In genomic region chr21:41169258-41169576, GRCh38 we compare ENCODE assay signal across 9 cellular contexts. TPM values are rescaled to one million over a fixed set of nuclear protein-coding genes. Genes with fewer than 3 reads are reported as not detected.
A peak's percentile ranks its signal among the peaks of the same experiment; 100 is the strongest.
DNase-seq lines count a peak whose midpoint lies in the region; FAIRE-seq and TF ChIP-seq lines count a peak whose summit lies in the region.
"Had no signal": no experiment of that assay in that cellular context is flagged by ENCODE, and none has a peak within 500 bp of the region (broad histone marks: within the 10 kb centered on the region; RNA-seq: fewer than 3 reads in every experiment).

No MANE protein-coding gene starts in this region.

- H3K4me1 Mint-ChIP-seq in activated naive CD8-positive, alpha-beta T cell treated with anti-CD3 and anti-CD28 coated beads for 36 hours: peaks cover 5% of the 10 kb centered on the region

- H3K27me3 ChIP-seq in iPS-18a (ENCODE audit: control insufficient read depth, insufficient read depth, low read length) (peaks cover 43% of the 10 kb centered on the region), small intestine (ENCODE audit: control insufficient read depth in 2 of 2, insufficient read depth in 2 of 2, low read length in 2 of 2) (peaks cover 0 to 2% of the 10 kb centered on the region in 2 donors)

- peak overlapping the region; percentile 28; the same call in 1 of the 2 replicates for H3K27ac ChIP-seq in HEK293 (ENCODE audit: extremely low read depth, low read depth, low read length)
- no peak overlapping the region for H3K27ac ChIP-seq in iPS-18a (ENCODE audit: low read length)
- H3K27ac ChIP-seq in small intestine (ENCODE audit: low read depth in 1 of 2, low read length in 1 of 2): peak overlapping the region in 1 of 2 donors; percentile 91
- H3K27ac ChIP-seq: HL-60 had no signal

- POLR2A ChIA-PET in HEK293 (lab: Yijun Ruan, JAX): interaction anchor here (0.6 to 1.0 kb wide), 6 partner anchors 25 to 597 kb away, joined by 3 to 6 read pairs (median 4); no protein-coding TSS in a partner anchor

- H3K4me1 ChIP-seq in HEK293 (ENCODE audit: control insufficient read depth, insufficient read depth, low read length): peaks cover 6% of the 10 kb centered on the region
- peaks cover 6% of the 10 kb centered on the region for H3K4me1 ChIP-seq in iPS-18a (ENCODE audit: control insufficient read depth, low read depth, low read length)
- peaks cover 2% of the 10 kb centered on the region in 2 donors for H3K4me1 ChIP-seq in small intestine (ENCODE audit: control insufficient read depth in 2 of 2, insufficient read depth in 1 of 2, low read depth in 1 of 2, low read length in 1 of 2)

- 0 to 3% (median 2%) methylated on average over 3 of the region's 3 CpGs for WGBS in small intestine, 3 donors

- in situ Hi-C loops in GM13976 (cut with MboI; ENCODE audit: low sequenced_read_pairs, unreplicated experiment): no loop called here

- TF ChIP-seq CTCF in HEK293 (tag by site-specific recombination; IDR thresholded peaks at IDR 0.05): no peak
- TF ChIP-seq CTCF in GM13976 (IDR thresholded peaks at IDR 0.05; ENCODE audit: borderline replicate concordance, control extremely low read depth, extremely low read depth, insufficient read depth, missing control alignments): no peak

- no peak for FAIRE-seq in small intestine (lab: Jason Lieb, UNC)

- no peaks in the 10 kb centered on the region for H3K9me3 ChIP-seq in HEK293 (ENCODE audit: control insufficient read depth, insufficient read depth, low read depth, low read length)
- H3K9me3 ChIP-seq in iPS-18a (ENCODE audit: control insufficient read depth, low read depth, low read length): no peaks in the 10 kb centered on the region
- H3K9me3 ChIP-seq in small intestine (ENCODE audit: control insufficient read depth, low read depth): no peaks in the 10 kb centered on the region

- CTCF ChIA-PET in HEK293 (lab: Yijun Ruan, JAX): interaction anchor here (0.6 to 4.2 kb wide), 23 partner anchors 10 to 1527 kb away, joined by 3 to 31 read pairs (median 4); no protein-coding TSS in a partner anchor

- no peak for DNase-seq in activated naive CD8-positive, alpha-beta T cell treated with anti-CD3 and anti-CD28 coated beads for 36 hours
- DNase-seq in small intestine (no peak), NCI-H446 treated with DMSO at 0.1 percent for 48 hours (lab: John Stamatoyannopoulos, UW) (no peak), NCI-H774 (lab: John Stamatoyannopoulos, UW) (no peak), GM13976 (ENCODE audit: low spot score) (no peak), dedifferentiated amniotic fluid mesenchymal stem cell (ENCODE audit: extremely low spot score) (no peak)

- H3K36me3 ChIP-seq in HEK293 (ENCODE audit: control insufficient read depth in 2 of 2, insufficient read depth in 1 of 2, low read length in 2 of 2) (no peaks in the 10 kb centered on the region), iPS-18a (ENCODE audit: control insufficient read depth, low read depth, low read length) (no peaks in the 10 kb centered on the region), small intestine (ENCODE audit: control insufficient read depth in 2 of 2, insufficient read depth in 2 of 2, low read length in 2 of 2) (no peaks in the 10 kb centered on the region)

- H3K4me3 Mint-ChIP-seq in activated naive CD8-positive, alpha-beta T cell treated with anti-CD3 and anti-CD28 coated beads for 36 hours: peak overlapping the region; percentile 67

- no peaks in the 10 kb centered on the region for H3K36me3 Mint-ChIP-seq in activated naive CD8-positive, alpha-beta T cell treated with anti-CD3 and anti-CD28 coated beads for 36 hours

- peaks cover 69% of the 10 kb centered on the region for H3K27me3 Mint-ChIP-seq in activated naive CD8-positive, alpha-beta T cell treated with anti-CD3 and anti-CD28 coated beads for 36 hours

- H3K27ac Mint-ChIP-seq in activated naive CD8-positive, alpha-beta T cell treated with anti-CD3 and anti-CD28 coated beads for 36 hours: no peak overlapping the region

- H3K4me3 ChIP-seq in HEK293 (ENCODE audit: low read depth, low read length): peak overlapping the region; percentile 62
- peak overlapping the region; percentile 56 for H3K4me3 ChIP-seq in iPS-18a (ENCODE audit: low read length)
- H3K4me3 ChIP-seq in small intestine (ENCODE audit: low read depth in 1 of 2, low read length in 2 of 2): peak overlapping the region; percentile 70 to 84

- no peaks in the 10 kb centered on the region for H3K9me3 Mint-ChIP-seq in activated naive CD8-positive, alpha-beta T cell treated with anti-CD3 and anti-CD28 coated beads for 36 hours

- no peak overlapping the region for H3K9ac ChIP-seq in iPS-18a (ENCODE audit: low read length)

TF ChIP-seq in HEK293, 187 proteins besides CTCF, POLR2A, EP300 and RAD21:
- no peak for TF ChIP-seq ZNF175 (tag by site-specific recombination; IDR thresholded peaks at IDR 0.05)
- TF ChIP-seq ZNF660 (tag by site-specific recombination; IDR thresholded peaks at IDR 0.05): no peak
- no peak for TF ChIP-seq ZSCAN30 (tag by site-specific recombination; IDR thresholded peaks at IDR 0.05)
- TF ChIP-seq, protein P1, sequence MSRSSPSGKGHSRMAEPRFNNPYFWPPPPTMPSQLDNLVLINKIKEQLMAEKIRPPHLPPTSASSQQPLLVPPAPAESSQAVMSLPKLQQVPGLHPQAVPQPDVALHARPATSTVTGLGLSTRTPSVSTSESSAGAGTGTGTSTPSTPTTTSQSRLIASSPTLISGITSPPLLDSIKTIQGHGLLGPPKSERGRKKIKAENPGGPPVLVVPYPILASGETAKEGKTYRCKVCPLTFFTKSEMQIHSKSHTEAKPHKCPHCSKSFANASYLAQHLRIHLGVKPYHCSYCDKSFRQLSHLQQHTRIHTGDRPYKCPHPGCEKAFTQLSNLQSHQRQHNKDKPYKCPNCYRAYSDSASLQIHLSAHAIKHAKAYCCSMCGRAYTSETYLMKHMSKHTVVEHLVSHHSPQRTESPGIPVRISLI (tag by site-specific recombination; IDR thresholded peaks at IDR 0.05): peak; percentile 89
- TF ChIP-seq ZNF549 (tag by site-specific recombination; IDR thresholded peaks at IDR 0.05): no peak
- no peak for TF ChIP-seq ZNF394 (tag by site-specific recombination; IDR thresholded peaks at IDR 0.05; ENCODE audit: borderline replicate concordance)
- TF ChIP-seq ZBTB20 (tag by site-specific recombination; IDR thresholded peaks at IDR 0.05): 0 out of 2 replicates have a peak, but pooled peaks have one; percentile 53
- TF ChIP-seq PRDM1 (tag by site-specific recombination; IDR thresholded peaks at IDR 0.05): 0 out of 2 replicates have a peak, but pooled peaks have one; percentile 43
- TF ChIP-seq, protein P2, sequence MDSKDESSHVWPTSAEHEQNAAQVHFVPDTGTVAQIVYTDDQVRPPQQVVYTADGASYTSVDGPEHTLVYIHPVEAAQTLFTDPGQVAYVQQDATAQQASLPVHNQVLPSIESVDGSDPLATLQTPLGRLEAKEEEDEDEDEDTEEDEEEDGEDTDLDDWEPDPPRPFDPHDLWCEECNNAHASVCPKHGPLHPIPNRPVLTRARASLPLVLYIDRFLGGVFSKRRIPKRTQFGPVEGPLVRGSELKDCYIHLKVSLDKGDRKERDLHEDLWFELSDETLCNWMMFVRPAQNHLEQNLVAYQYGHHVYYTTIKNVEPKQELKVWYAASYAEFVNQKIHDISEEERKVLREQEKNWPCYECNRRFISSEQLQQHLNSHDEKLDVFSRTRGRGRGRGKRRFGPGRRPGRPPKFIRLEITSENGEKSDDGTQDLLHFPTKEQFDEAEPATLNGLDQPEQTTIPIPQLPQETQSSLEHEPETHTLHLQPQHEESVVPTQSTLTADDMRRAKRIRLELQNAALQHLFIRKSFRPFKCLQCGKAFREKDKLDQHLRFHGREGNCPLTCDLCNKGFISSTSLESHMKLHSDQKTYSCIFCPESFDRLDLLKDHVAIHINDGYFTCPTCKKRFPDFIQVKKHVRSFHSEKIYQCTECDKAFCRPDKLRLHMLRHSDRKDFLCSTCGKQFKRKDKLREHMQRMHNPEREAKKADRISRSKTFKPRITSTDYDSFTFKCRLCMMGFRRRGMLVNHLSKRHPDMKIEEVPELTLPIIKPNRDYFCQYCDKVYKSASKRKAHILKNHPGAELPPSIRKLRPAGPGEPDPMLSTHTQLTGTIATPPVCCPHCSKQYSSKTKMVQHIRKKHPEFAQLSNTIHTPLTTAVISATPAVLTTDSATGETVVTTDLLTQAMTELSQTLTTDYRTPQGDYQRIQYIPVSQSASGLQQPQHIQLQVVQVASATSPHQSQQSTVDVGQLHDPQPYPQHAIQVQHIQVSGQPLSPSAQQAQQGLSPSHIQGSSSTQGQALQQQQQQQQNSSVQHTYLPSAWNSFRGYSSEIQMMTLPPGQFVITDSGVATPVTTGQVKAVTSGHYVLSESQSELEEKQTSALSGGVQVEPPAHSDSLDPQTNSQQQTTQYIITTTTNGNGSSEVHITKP (tag by site-specific recombination; IDR thresholded peaks at IDR 0.05): peak; percentile 85
- no peak for TF ChIP-seq ZNF785 (tag by site-specific recombination; IDR thresholded peaks at IDR 0.05)

RNA-seq across cellular contexts. Expression of gene BACE2, which starts 1.3 kb away (rescaled TPM):
- total RNA-seq in activated naive CD8-positive, alpha-beta T cell treated with anti-CD3 and anti-CD28 coated beads for 36 hours: 1 to 10 TPM; 1.8 to 2.0 TPM
- polyA plus RNA-seq in small intestine: 10 to 100 TPM in 1 of 3 donors, 1 to 10 TPM in 2; 3.2 to 56.1 (median 4.0) TPM
